Comparison of ENCODE assay signal across 23 cellular contexts in the genomic region with DNA sequence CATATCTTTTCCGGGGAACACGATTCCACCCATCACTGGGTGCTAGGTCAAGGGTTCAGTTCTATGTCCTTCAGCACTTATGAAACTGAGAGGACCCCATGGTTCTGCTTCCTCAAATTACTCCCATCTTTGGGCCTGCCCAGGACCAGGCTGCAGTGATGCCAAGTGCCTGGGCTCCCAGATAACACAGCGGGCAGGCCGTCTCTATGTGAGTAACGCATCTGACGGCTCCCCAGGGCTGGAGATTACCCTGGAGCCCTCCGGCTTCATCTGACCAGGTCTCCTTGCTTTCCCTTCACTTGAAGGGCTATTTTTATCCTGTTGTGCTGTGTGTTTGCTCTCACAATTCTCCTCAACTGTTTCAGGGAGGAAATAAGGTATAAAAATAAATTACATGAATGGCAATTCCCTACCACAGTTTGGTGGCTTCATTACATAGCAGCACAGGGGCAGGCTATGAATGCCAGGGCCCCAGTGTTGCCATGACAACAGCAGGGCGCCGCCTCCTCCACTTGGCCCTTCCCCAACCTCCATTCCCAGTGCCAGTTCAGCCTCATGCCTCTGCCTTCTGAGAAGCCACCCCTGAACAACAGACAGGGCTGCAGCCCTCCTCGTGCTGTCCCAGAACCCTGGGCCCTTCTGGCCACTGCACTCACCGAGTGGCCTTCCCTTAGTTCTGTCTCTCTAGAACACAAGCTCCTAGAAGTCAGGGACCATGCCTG. TPM values are rescaled to one million over a fixed set of nuclear protein-coding genes. Genes with fewer than 3 reads are reported as not detected.
A peak's percentile ranks its signal among the peaks of the same experiment; 100 is the strongest.
DNase-seq lines count a peak whose midpoint lies in the region; ATAC-seq, FAIRE-seq and TF ChIP-seq lines count a peak whose summit lies in the region.
"Had no signal": no experiment of that assay in that cellular context is flagged by ENCODE, and none has a peak within 500 bp of the region (broad histone marks: within the 10 kb centered on the region; RNA-seq: fewer than 3 reads in every experiment).

No MANE protein-coding gene starts in this region.

- no peaks in the 10 kb centered on the region for H3K9me3 ChIP-seq in transverse colon
- H3K9me3 ChIP-seq: Caco-2, neutrophil had no signal

- peak overlapping the region; percentile 78 to 85 (median 84) for H3K27ac ChIP-seq in transverse colon
- H3K27ac ChIP-seq: neutrophil had no signal

- no peaks in the 10 kb centered on the region for H3K36me3 ChIP-seq in transverse colon
- H3K36me3 ChIP-seq: neutrophil had no signal

- peaks cover 5 to 65% (median 29%) of the 10 kb centered on the region in 4 donors for H3K4me1 ChIP-seq in transverse colon
- H3K4me1 ChIP-seq: Caco-2 had no signal

- in situ Hi-C loops in transverse colon (cut with MboI; ENCODE audit: low pct_ligation_motif_present in 1 of 4, low pct_unique_long_range_greater_than_20kb in 1 of 4, low sequenced_read_pairs in 3 of 4), result no loop called here

- TF ChIP-seq POLR2A in transverse colon (IDR thresholded peaks at IDR 0.05), result no peak

- H3K27me3 ChIP-seq in transverse colon, result no peaks in the 10 kb centered on the region
- H3K27me3 ChIP-seq: neutrophil had no signal

- H3K4me1 Mint-ChIP-seq in activated naive CD8-positive, alpha-beta T cell treated with anti-CD3 and anti-CD28 coated beads, Interleukin-2, amount 50 U/mL, for 24 hours, result peaks cover 14% of the 10 kb centered on the region
- peaks cover 5% of the 10 kb centered on the region for H3K4me1 Mint-ChIP-seq in activated naive CD8-positive, alpha-beta T cell treated with anti-CD3 and anti-CD28 coated beads for 36 hours

- no peaks in the 10 kb centered on the region for H3K9me3 Mint-ChIP-seq in activated naive CD8-positive, alpha-beta T cell treated with anti-CD3 and anti-CD28 coated beads, Interleukin-2, amount 50 U/mL, for 24 hours
- no peaks in the 10 kb centered on the region for H3K9me3 Mint-ChIP-seq in activated naive CD8-positive, alpha-beta T cell treated with anti-CD3 and anti-CD28 coated beads for 36 hours
- H3K9me3 Mint-ChIP-seq: effector memory CD8-positive, alpha-beta T cell; T-helper 1 cell treated with Interleukin-12 subunit alpha and Interleukin-12 subunit beta and Interleukin-4 antibody, amounts not matched to agents 30 μg/mL and 1 μg/mL, for 36 hours had no signal

- peak; percentile 20 for ATAC-seq in activated naive CD8-positive, alpha-beta T cell treated with anti-CD3 and anti-CD28 coated beads, Interleukin-2, amount 50 U/mL, for 24 hours
- no peak for ATAC-seq in GM21515 (IDR thresholded peaks at IDR 0.05; ENCODE audit: unreplicated experiment)
- ATAC-seq: effector memory CD8-positive, alpha-beta T cell; sciatic nerve had no signal

- H3K27ac Mint-ChIP-seq in activated naive CD8-positive, alpha-beta T cell treated with anti-CD3 and anti-CD28 coated beads, Interleukin-2, amount 50 U/mL, for 24 hours, result no peak overlapping the region
- no peak overlapping the region for H3K27ac Mint-ChIP-seq in activated naive CD8-positive, alpha-beta T cell treated with anti-CD3 and anti-CD28 coated beads for 36 hours
- H3K27ac Mint-ChIP-seq: effector memory CD8-positive, alpha-beta T cell; IgD-negative memory B cell; mesothelial cell of epicardium; T-helper 1 cell treated with Interleukin-12 subunit alpha and Interleukin-12 subunit beta and Interleukin-4 antibody, amounts not matched to agents 30 μg/mL and 1 μg/mL, for 36 hours had no signal

- FAIRE-seq in RCC 7860 (lab: Jason Lieb, UNC), result no peak
- FAIRE-seq: GM12892, kidney had no signal

- H3K4me3 ChIP-seq in transverse colon, result no peak overlapping the region

- WGBS in transverse colon (ENCODE audit: low coverage in 1 of 2), 2 donors, result 40 to 62% methylated on average over 1 to 11 of the region's 11 CpGs

- no peak for TF ChIP-seq EP300 in transverse colon (IDR thresholded peaks at IDR 0.05; ENCODE audit: low read depth)

- no peaks in the 10 kb centered on the region for H3K36me3 Mint-ChIP-seq in activated naive CD8-positive, alpha-beta T cell treated with anti-CD3 and anti-CD28 coated beads, Interleukin-2, amount 50 U/mL, for 24 hours (ENCODE audit: low read depth)
- H3K36me3 Mint-ChIP-seq in activated naive CD8-positive, alpha-beta T cell treated with anti-CD3 and anti-CD28 coated beads for 36 hours, result no peaks in the 10 kb centered on the region
- H3K36me3 Mint-ChIP-seq: IgD-negative memory B cell, mesothelial cell of epicardium had no signal

- H3K27me3 Mint-ChIP-seq in activated naive CD8-positive, alpha-beta T cell treated with anti-CD3 and anti-CD28 coated beads, Interleukin-2, amount 50 U/mL, for 24 hours, result peaks cover 6% of the 10 kb centered on the region
- peaks cover 9% of the 10 kb centered on the region for H3K27me3 Mint-ChIP-seq in activated naive CD8-positive, alpha-beta T cell treated with anti-CD3 and anti-CD28 coated beads for 36 hours
- H3K27me3 Mint-ChIP-seq: IgD-negative memory B cell had no signal

- no peak for DNase-seq in activated naive CD8-positive, alpha-beta T cell treated with anti-CD3 and anti-CD28 coated beads, Interleukin-2, amount 50 U/mL, for 24 hours
- no peak for DNase-seq in activated naive CD8-positive, alpha-beta T cell treated with anti-CD3 and anti-CD28 coated beads for 36 hours
- DNase-seq in MV-4-11 (lab: John Stamatoyannopoulos, UW), result peak; percentile 58
- peak; percentile 73 for DNase-seq in iPS-NIHi11 (ENCODE audit: low spot score)
- DNase-seq in transverse colon, result peak; percentile 82
- DNase-seq in RCC 7860 (ENCODE audit: low spot score), result no peak
- DNase-seq in SHP77 treated with DMSO at 0.1 percent for 48 hours (lab: John Stamatoyannopoulos, UW), result no peak
- DNase-seq: activated CD8-positive, alpha-beta memory T cell treated with anti-CD3 and anti-CD28 coated beads for 24 hours; Caco-2; effector memory CD8-positive, alpha-beta T cell; GF-D8; GOT3; kidney; NCI-H1092 treated with DMSO at 0.1 percent for 48 hours; NCI-H2171 treated with DMSO at 0.1 percent for 48 hours; stimulated activated CD4-positive, alpha-beta T cell treated with anti-CD3 and anti-CD28 coated beads, Interleukin-1b, Interleukin-23, amount 100 ng/mL, for 48 hours had no signal

- no peak for TF ChIP-seq CTCF in transverse colon (IDR thresholded peaks at IDR 0.05)

- intact Hi-C loops in transverse colon (cut with DNase I; ENCODE audit: low total_unique reads), result no loop called here

- H3K4me3 Mint-ChIP-seq in activated naive CD8-positive, alpha-beta T cell treated with anti-CD3 and anti-CD28 coated beads, Interleukin-2, amount 50 U/mL, for 24 hours, result no peak overlapping the region
- H3K4me3 Mint-ChIP-seq in activated naive CD8-positive, alpha-beta T cell treated with anti-CD3 and anti-CD28 coated beads for 36 hours, result no peak overlapping the region
- H3K4me3 Mint-ChIP-seq: effector memory CD8-positive, alpha-beta T cell; mesothelial cell of epicardium; T-helper 1 cell treated with Interleukin-12 subunit alpha and Interleukin-12 subunit beta and Interleukin-4 antibody, amounts not matched to agents 30 μg/mL and 1 μg/mL, for 36 hours had no signal

RNA-seq across cellular contexts. Expression of gene TMEM131, which starts 25.4 kb away (rescaled TPM):
- 10 to 100 TPM; 25.2 to 27.9 TPM for total RNA-seq in activated naive CD8-positive, alpha-beta T cell treated with anti-CD3 and anti-CD28 coated beads for 36 hours
- 10 to 100 TPM; 78.4 to 86.4 (median 80.5) TPM for total RNA-seq in transverse colon

Comparison
In these comparisons a context has a peak if more than half of its experiments do, and no peak if none do; other contexts are left out.
1. DNase-seq: peak in MV-4-11 (single experiment), iPS-NIHi11 (single experiment) and transverse colon (single experiment); none in activated naive CD8-positive, alpha-beta T cell treated with anti-CD3 and anti-CD28 coated beads, Interleukin-2, amount 50 U/mL, for 24 hours (single experiment), activated naive CD8-positive, alpha-beta T cell treated with anti-CD3 and anti-CD28 coated beads for 36 hours (single experiment), RCC 7860 (single experiment) and SHP77 treated with DMSO at 0.1 percent for 48 hours (single experiment).